1 cellular context compared by ENCODE assay signal in the genomic region with DNA sequence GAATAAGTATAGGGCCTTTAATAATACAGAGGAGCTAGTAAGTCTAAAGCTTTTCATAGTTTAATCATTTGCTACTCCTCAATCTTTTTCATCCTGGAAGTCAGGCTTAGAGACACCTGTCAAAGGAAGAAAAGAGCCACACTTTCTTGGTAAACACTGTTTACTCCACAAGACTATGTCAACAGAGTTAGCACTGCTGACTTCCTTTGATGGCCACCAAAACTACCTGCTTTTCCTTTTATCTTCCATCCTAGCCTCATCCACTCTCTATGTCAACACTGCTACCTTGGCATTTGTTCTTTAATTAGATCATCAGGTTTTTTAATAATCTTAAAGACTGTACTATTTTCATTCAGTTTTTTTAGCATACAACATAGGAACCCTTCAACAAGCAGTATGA.
TF ChIP-seq lines count a peak whose summit lies in the region.

No MANE protein-coding gene starts in this region.

TF ChIP-seq in HepG2, 621 proteins besides CTCF, POLR2A, EP300 and RAD21 (continued from another document):
- TF ChIP-seq ZNF574 (CRISPR knock-in tag; IDR thresholded peaks at IDR 0.05), result no peak
- no peak for TF ChIP-seq AKAP8 (CRISPR knock-in tag; IDR thresholded peaks at IDR 0.05)
- no peak for TF ChIP-seq ZSCAN20 (CRISPR knock-in tag; IDR thresholded peaks at IDR 0.05; ENCODE audit: borderline replicate concordance)
- TF ChIP-seq, protein P1, sequence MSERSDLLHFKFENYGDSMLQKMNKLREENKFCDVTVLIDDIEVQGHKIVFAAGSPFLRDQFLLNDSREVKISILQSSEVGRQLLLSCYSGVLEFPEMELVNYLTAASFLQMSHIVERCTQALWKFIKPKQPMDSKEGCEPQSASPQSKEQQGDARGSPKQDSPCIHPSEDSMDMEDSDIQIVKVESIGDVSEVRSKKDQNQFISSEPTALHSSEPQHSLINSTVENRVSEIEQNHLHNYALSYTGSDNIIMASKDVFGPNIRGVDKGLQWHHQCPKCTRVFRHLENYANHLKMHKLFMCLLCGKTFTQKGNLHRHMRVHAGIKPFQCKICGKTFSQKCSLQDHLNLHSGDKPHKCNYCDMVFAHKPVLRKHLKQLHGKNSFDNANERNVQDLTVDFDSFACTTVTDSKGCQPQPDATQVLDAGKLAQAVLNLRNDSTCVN (CRISPR knock-in tag; IDR thresholded peaks at IDR 0.05; ENCODE audit: borderline replicate concordance), result no peak
- no peak for TF ChIP-seq HCFC1 (IDR thresholded peaks at IDR 0.05; ENCODE audit: low read depth, low read length)
- TF ChIP-seq HMG20A (CRISPR knock-in tag; IDR thresholded peaks at IDR 0.05; ENCODE audit: borderline replicate concordance), result no peak
- TF ChIP-seq RFX1 (IDR thresholded peaks at IDR 0.05), result no peak
- no peak for TF ChIP-seq RXRB (CRISPR knock-in tag; IDR thresholded peaks at IDR 0.05; ENCODE audit: borderline replicate concordance)
- no peak for TF ChIP-seq SALL1 (CRISPR knock-in tag; IDR thresholded peaks at IDR 0.05)
- TF ChIP-seq FOXP1 (IDR thresholded peaks at IDR 0.05), result no peak
- TF ChIP-seq FOXP1 (CRISPR knock-in tag; IDR thresholded peaks at IDR 0.05), result 0 out of 2 replicates have a peak, but pooled peaks have one; percentile 45
- peak; percentile 59 for TF ChIP-seq TCF7 (IDR thresholded peaks at IDR 0.05; ENCODE audit: low read depth)
- TF ChIP-seq ZNF12 (CRISPR knock-in tag; IDR thresholded peaks at IDR 0.05), result peak; percentile 96
- no peak for TF ChIP-seq SAP130 (CRISPR knock-in tag; IDR thresholded peaks at IDR 0.05; ENCODE audit: low read depth)
- TF ChIP-seq NCOA1 (CRISPR knock-in tag; IDR thresholded peaks at IDR 0.05), result no peak
- no peak for TF ChIP-seq FOSL2 (CRISPR knock-in tag; IDR thresholded peaks at IDR 0.05)
- TF ChIP-seq ZNF510 (CRISPR knock-in tag; IDR thresholded peaks at IDR 0.05; ENCODE audit: low read depth), result no peak
- no peak for TF ChIP-seq NFRKB (IDR thresholded peaks at IDR 0.05)
- TF ChIP-seq RAD51 (IDR thresholded peaks at IDR 0.05; ENCODE audit: borderline replicate concordance), result no peak
- TF ChIP-seq LBX2 (CRISPR knock-in tag; IDR thresholded peaks at IDR 0.05; ENCODE audit: borderline replicate concordance), result no peak
- no peak for TF ChIP-seq ZNF446 (CRISPR knock-in tag; IDR thresholded peaks at IDR 0.05)
- TF ChIP-seq, protein P2, sequence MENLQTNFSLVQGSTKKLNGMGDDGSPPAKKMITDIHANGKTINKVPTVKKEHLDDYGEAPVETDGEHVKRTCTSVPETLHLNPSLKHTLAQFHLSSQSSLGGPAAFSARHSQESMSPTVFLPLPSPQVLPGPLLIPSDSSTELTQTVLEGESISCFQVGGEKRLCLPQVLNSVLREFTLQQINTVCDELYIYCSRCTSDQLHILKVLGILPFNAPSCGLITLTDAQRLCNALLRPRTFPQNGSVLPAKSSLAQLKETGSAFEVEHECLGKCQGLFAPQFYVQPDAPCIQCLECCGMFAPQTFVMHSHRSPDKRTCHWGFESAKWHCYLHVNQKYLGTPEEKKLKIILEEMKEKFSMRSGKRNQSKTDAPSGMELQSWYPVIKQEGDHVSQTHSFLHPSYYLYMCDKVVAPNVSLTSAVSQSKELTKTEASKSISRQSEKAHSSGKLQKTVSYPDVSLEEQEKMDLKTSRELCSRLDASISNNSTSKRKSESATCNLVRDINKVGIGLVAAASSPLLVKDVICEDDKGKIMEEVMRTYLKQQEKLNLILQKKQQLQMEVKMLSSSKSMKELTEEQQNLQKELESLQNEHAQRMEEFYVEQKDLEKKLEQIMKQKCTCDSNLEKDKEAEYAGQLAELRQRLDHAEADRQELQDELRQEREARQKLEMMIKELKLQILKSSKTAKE (CRISPR knock-in tag; IDR thresholded peaks at IDR 0.05; ENCODE audit: borderline replicate concordance), result no peak
- TF ChIP-seq ATF6 (CRISPR knock-in tag; conservative IDR thresholded peaks at IDR 0.05), result no peak
- TF ChIP-seq TEF (CRISPR knock-in tag; IDR thresholded peaks at IDR 0.05), result no peak
- TF ChIP-seq ZNF660 (CRISPR knock-in tag; IDR thresholded peaks at IDR 0.05; ENCODE audit: borderline replicate concordance, low read depth), result no peak
TF ChIP-seq in HepG2: peak in this region for 6.
